ENCODE assay signal across 14 cellular contexts in the genomic region with DNA sequence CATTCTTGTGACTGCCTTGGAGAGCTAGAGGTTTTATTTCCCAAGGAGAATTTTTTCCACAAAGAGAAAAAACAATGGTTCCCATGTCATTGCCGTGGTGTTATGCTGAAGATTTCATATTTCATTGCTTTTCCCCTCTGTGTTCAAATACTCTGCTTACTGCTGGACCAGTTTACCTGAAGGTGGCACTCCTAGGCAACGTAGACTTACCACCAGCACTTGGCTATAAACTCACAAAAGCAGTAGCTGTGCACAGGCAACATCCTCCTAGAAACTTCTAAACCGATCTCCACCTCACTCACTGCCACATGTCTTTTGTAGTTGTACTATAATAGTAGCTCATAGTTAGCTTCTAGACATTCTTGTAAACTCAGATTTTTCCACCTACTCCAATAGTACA.
A peak's percentile ranks its signal among the peaks of the same experiment; 100 is the strongest.
DNase-seq lines count a peak whose midpoint lies in the region; TF ChIP-seq lines count a peak whose summit lies in the region.
"Had no signal": no experiment of that assay in that cellular context is flagged by ENCODE, and none has a peak within 500 bp of the region (broad histone marks: within the 10 kb centered on the region; RNA-seq: fewer than 3 reads in every experiment).

No MANE protein-coding gene starts in this region.

- no peaks in the 10 kb centered on the region for H3K4me1 Mint-ChIP-seq in MCF 10A (ENCODE audit: insufficient read depth, unreplicated experiment)
- no peaks in the 10 kb centered on the region for H3K4me1 Mint-ChIP-seq in activated T-helper 2 cell treated with anti-CD3 and anti-CD28 coated beads, Interferon-gamma antibody, Interleukin-2, Interleukin-4, amounts not matched to agents 10 μg/mL and 5 μg/mL and 100 μg/mL, durations not matched to agents 14 hours and 24 hours and 36 hours (ENCODE audit: low read depth)
- H3K4me1 Mint-ChIP-seq: activated CD8-positive, alpha-beta memory T cell treated with anti-CD3 and anti-CD28 coated beads, Interleukin-2, amount 10 ng/mL, durations not matched to agents 7 days and 5 days; activated naive CD4-positive, alpha-beta T cell treated with anti-CD3 and anti-CD28 coated beads, Interleukin-2, amount 10 ng/mL, durations not matched to agents 7 days and 5 days; immature natural killer cell had no signal

- in situ Hi-C loops in mammary epithelial cell (cut with MboI; ENCODE audit: low sequenced_read_pairs in 2 of 2) = no loop called here

- H3K9me3 ChIP-seq in mammary epithelial cell (replicated peaks; ENCODE audit: insufficient read depth, low read length) (no peaks in the 10 kb centered on the region), OCI-LY1 (ENCODE audit: low read length) (no peaks in the 10 kb centered on the region)
- H3K9me3 ChIP-seq: transverse colon had no signal

- H3K27me3 ChIP-seq in mammary epithelial cell (ENCODE audit: insufficient read depth, low read length) (no peaks in the 10 kb centered on the region), OCI-LY1 (ENCODE audit: insufficient read depth, low read length) (no peaks in the 10 kb centered on the region)
- H3K27me3 ChIP-seq: transverse colon had no signal

- no peak overlapping the region for H3K4me2 ChIP-seq in mammary epithelial cell (ENCODE audit: insufficient read depth, low read depth, low read length)
- H3K4me2 ChIP-seq in OCI-LY1 (ENCODE audit: low read length) = no peak overlapping the region

- BruUV-seq in MCF 10A (replicated peaks; lab: Mats Ljungman, UMichigan) = no TSS peak
- BruUV-seq in mammary epithelial cell (replicated peaks; lab: Mats Ljungman, UMichigan) = no TSS peak

- H3K27ac Mint-ChIP-seq in MCF 10A (ENCODE audit: low read depth, unreplicated experiment) = no peak overlapping the region
- H3K27ac Mint-ChIP-seq in activated T-helper 2 cell treated with anti-CD3 and anti-CD28 coated beads, Interferon-gamma antibody, Interleukin-2, Interleukin-4, amounts not matched to agents 10 μg/mL and 5 μg/mL and 100 μg/mL, durations not matched to agents 14 hours and 24 hours and 36 hours = no peak overlapping the region
- H3K27ac Mint-ChIP-seq: activated CD8-positive, alpha-beta memory T cell treated with anti-CD3 and anti-CD28 coated beads, Interleukin-2, amount 10 ng/mL, durations not matched to agents 7 days and 5 days; activated naive CD4-positive, alpha-beta T cell treated with anti-CD3 and anti-CD28 coated beads, Interleukin-2, amount 10 ng/mL, durations not matched to agents 7 days and 5 days; immature natural killer cell had no signal

- H3K9me3 Mint-ChIP-seq in MCF 10A (ENCODE audit: unreplicated experiment) = no peaks in the 10 kb centered on the region
- peaks cover 11% of the 10 kb centered on the region for H3K9me3 Mint-ChIP-seq in activated T-helper 2 cell treated with anti-CD3 and anti-CD28 coated beads, Interferon-gamma antibody, Interleukin-2, Interleukin-4, amounts not matched to agents 10 μg/mL and 5 μg/mL and 100 μg/mL, durations not matched to agents 14 hours and 24 hours and 36 hours

- H3K9ac ChIP-seq in mammary epithelial cell (ENCODE audit: insufficient read depth, low read length) = no peak overlapping the region
- H3K9ac ChIP-seq in OCI-LY1 (ENCODE audit: low read length) = no peak overlapping the region

- CTCF ChIA-PET in MCF 10A (lab: Yijun Ruan, JAX) (interaction anchor here (0.7 to 1.9 kb wide), 8 partner anchors 9 to 403 kb away, joined by 3 to 12 read pairs (median 3); no protein-coding TSS in a partner anchor), mammary epithelial cell (lab: Charles Lee; ENCODE audit: low non-redundant PET) (no interaction called here)

- intact Hi-C loops in MCF 10A (cut with micrococcal nuclease) (loop anchor here (1.0 kb wide), 1 partner anchor 78 kb away; no protein-coding TSS in a partner anchor), mammary epithelial cell (cut with micrococcal nuclease) (no loop called here)
- intact Hi-C loops in activated T-helper 2 cell treated with anti-CD3 and anti-CD28 coated beads, Interferon-gamma antibody, Interleukin-2, Interleukin-4, amounts not matched to agents 10 μg/mL and 5 μg/mL and 100 μg/mL, durations not matched to agents 14 hours and 24 hours and 36 hours (cut with micrococcal nuclease) = no loop called here

- H2AFZ ChIP-seq in mammary epithelial cell (ENCODE audit: low read depth, low read length) (no peak overlapping the region), OCI-LY1 (ENCODE audit: low read length) (no peak overlapping the region)

- H3K4me1 ChIP-seq in mammary epithelial cell (ENCODE audit: insufficient read depth, low read length) = no peaks in the 10 kb centered on the region
- no peaks in the 10 kb centered on the region for H3K4me1 ChIP-seq in OCI-LY1 (ENCODE audit: insufficient read depth, low read length, severe bottlenecking)
- H3K4me1 ChIP-seq: transverse colon had no signal

- 11% methylated on average over 3 of the region's 3 CpGs for WGBS in mammary epithelial cell (ENCODE audit: low coverage, missing lambda C conversion rate)

- no peaks in the 10 kb centered on the region for H3K79me2 ChIP-seq in mammary epithelial cell (ENCODE audit: insufficient read depth, low read length)
- H3K79me2 ChIP-seq in OCI-LY1 (ENCODE audit: insufficient read depth, low read length) = no peaks in the 10 kb centered on the region

- DNase-seq in MCF 10A (ENCODE audit: unreplicated experiment) (peak; percentile 34), mammary epithelial cell (no peak), epithelial cell of esophagus (ENCODE audit: low read depth) (peak; percentile 5), D341Med (ENCODE audit: low spot score) (no peak), NCI-H69 (lab: John Stamatoyannopoulos, UW) (no peak), dermis blood vessel endothelial cell (no peak)
- no peak for DNase-seq in activated T-helper 2 cell treated with anti-CD3 and anti-CD28 coated beads, Interferon-gamma antibody, Interleukin-2, Interleukin-4, amounts not matched to agents 10 μg/mL and 5 μg/mL and 100 μg/mL, durations not matched to agents 14 hours and 24 hours and 36 hours (ENCODE audit: low spot score)
- DNase-seq: activated CD8-positive, alpha-beta memory T cell treated with anti-CD3 and anti-CD28 coated beads, Interleukin-2, amount 10 ng/mL, durations not matched to agents 7 days and 5 days; activated naive CD4-positive, alpha-beta T cell treated with anti-CD3 and anti-CD28 coated beads, Interleukin-2, amount 10 ng/mL, durations not matched to agents 7 days and 5 days; immature natural killer cell; mucosa of descending colon; transverse colon had no signal

- dilution Hi-C loops in mammary epithelial cell (cut with HindIII; ENCODE audit: low sequenced_read_pairs) = no loop called here

- no peaks in the 10 kb centered on the region for H3F3A ChIP-seq in OCI-LY1 (ENCODE audit: insufficient read depth, low read length)

- peaks cover 46% of the 10 kb centered on the region for H3K27me3 Mint-ChIP-seq in MCF 10A (ENCODE audit: insufficient read depth, unreplicated experiment)
- H3K27me3 Mint-ChIP-seq in activated T-helper 2 cell treated with anti-CD3 and anti-CD28 coated beads, Interferon-gamma antibody, Interleukin-2, Interleukin-4, amounts not matched to agents 10 μg/mL and 5 μg/mL and 100 μg/mL, durations not matched to agents 14 hours and 24 hours and 36 hours (ENCODE audit: low read depth) = no peaks in the 10 kb centered on the region
- H3K27me3 Mint-ChIP-seq: activated CD8-positive, alpha-beta memory T cell treated with anti-CD3 and anti-CD28 coated beads, Interleukin-2, amount 10 ng/mL, durations not matched to agents 7 days and 5 days; activated naive CD4-positive, alpha-beta T cell treated with anti-CD3 and anti-CD28 coated beads, Interleukin-2, amount 10 ng/mL, durations not matched to agents 7 days and 5 days had no signal

- H3K9me2 ChIP-seq in OCI-LY1 (ENCODE audit: low read depth, low read length) = no peaks in the 10 kb centered on the region

- TF ChIP-seq CTCF in MCF 10A (IDR thresholded peaks at IDR 0.05; ENCODE audit: unreplicated experiment) (no peak), mammary epithelial cell (conservative IDR thresholded peaks at IDR 0.05 in 1 of 2, IDR thresholded peaks at IDR 0.05 in 1 of 2; ENCODE audit: extremely low read depth in 1 of 2, insufficient read depth in 1 of 2, low read depth in 1 of 2, low read length in 2 of 2) (no peak), OCI-LY1 (IDR thresholded peaks at IDR 0.05; ENCODE audit: low read length) (peak; percentile 55), epithelial cell of esophagus (IDR thresholded peaks at IDR 0.05; ENCODE audit: insufficient read depth, low read depth, low read length, missing control alignments) (peak; percentile 21)

- H3K27ac ChIP-seq in mammary epithelial cell (ENCODE audit: insufficient read depth, low read depth, low read length) (no peak overlapping the region), OCI-LY1 (ENCODE audit: low read depth, low read length, poor library complexity, severe bottlenecking) (no peak overlapping the region)
- H3K27ac ChIP-seq: transverse colon had no signal

- H3K36me3 Mint-ChIP-seq in MCF 10A (ENCODE audit: insufficient read depth, unreplicated experiment) = no peaks in the 10 kb centered on the region
- H3K36me3 Mint-ChIP-seq in activated T-helper 2 cell treated with anti-CD3 and anti-CD28 coated beads, Interferon-gamma antibody, Interleukin-2, Interleukin-4, amounts not matched to agents 10 μg/mL and 5 μg/mL and 100 μg/mL, durations not matched to agents 14 hours and 24 hours and 36 hours (ENCODE audit: low read depth) = no peaks in the 10 kb centered on the region
- H3K36me3 Mint-ChIP-seq: activated CD8-positive, alpha-beta memory T cell treated with anti-CD3 and anti-CD28 coated beads, Interleukin-2, amount 10 ng/mL, durations not matched to agents 7 days and 5 days; activated naive CD4-positive, alpha-beta T cell treated with anti-CD3 and anti-CD28 coated beads, Interleukin-2, amount 10 ng/mL, durations not matched to agents 7 days and 5 days had no signal

- no peaks in the 10 kb centered on the region for H3K36me3 ChIP-seq in mammary epithelial cell (ENCODE audit: insufficient read depth, low read length)
- no peaks in the 10 kb centered on the region for H3K36me3 ChIP-seq in OCI-LY1 (ENCODE audit: insufficient read depth, low read length)
- H3K36me3 ChIP-seq: transverse colon had no signal

- no peak overlapping the region for H3K4me3 Mint-ChIP-seq in MCF 10A (ENCODE audit: unreplicated experiment)
- no peak overlapping the region for H3K4me3 Mint-ChIP-seq in activated T-helper 2 cell treated with anti-CD3 and anti-CD28 coated beads, Interferon-gamma antibody, Interleukin-2, Interleukin-4, amounts not matched to agents 10 μg/mL and 5 μg/mL and 100 μg/mL, durations not matched to agents 14 hours and 24 hours and 36 hours (ENCODE audit: low read depth)
- H3K4me3 Mint-ChIP-seq: activated CD8-positive, alpha-beta memory T cell treated with anti-CD3 and anti-CD28 coated beads, Interleukin-2, amount 10 ng/mL, durations not matched to agents 7 days and 5 days; activated naive CD4-positive, alpha-beta T cell treated with anti-CD3 and anti-CD28 coated beads, Interleukin-2, amount 10 ng/mL, durations not matched to agents 7 days and 5 days; immature natural killer cell had no signal

- no peak overlapping the region for H3K4me3 ChIP-seq in mammary epithelial cell (replicated peaks in 1 of 3; ENCODE audit: insufficient read depth in 1 of 3, low read depth in 2 of 3, low read length in 3 of 3)
- H3K4me3 ChIP-seq in OCI-LY1 (ENCODE audit: low read depth, low read length, poor library complexity, severe bottlenecking) = no peak overlapping the region
- H3K4me3 ChIP-seq in epithelial cell of esophagus (ENCODE audit: low read length) = no peak overlapping the region
- H3K4me3 ChIP-seq: K562, mucosa of descending colon, transverse colon had no signal

- no peaks in the 10 kb centered on the region for H4K20me1 ChIP-seq in mammary epithelial cell (ENCODE audit: insufficient read depth, low read length)
- no peaks in the 10 kb centered on the region for H4K20me1 ChIP-seq in OCI-LY1 (ENCODE audit: insufficient read depth, low read length)

- POLR2A ChIA-PET in MCF 10A (lab: Yijun Ruan, JAX) = no interaction called here

Comparison
In these comparisons a context has a peak if more than half of its experiments do, and no peak if none do; other contexts are left out.
1. DNase-seq: peak in MCF 10A (single experiment) and epithelial cell of esophagus (single experiment); none in mammary epithelial cell (single experiment), D341Med (single experiment), NCI-H69 (single experiment), activated T-helper 2 cell treated with anti-CD3 and anti-CD28 coated beads, Interferon-gamma antibody, Interleukin-2, Interleukin-4, amounts not matched to agents 10 μg/mL and 5 μg/mL and 100 μg/mL, durations not matched to agents 14 hours and 24 hours and 36 hours (single experiment) and dermis blood vessel endothelial cell (single experiment).
2. CTCF ChIP-seq: peak in OCI-LY1 (single experiment) and epithelial cell of esophagus (single experiment); none in MCF 10A (single experiment) and mammary epithelial cell (0 of 2).